34 cellular contexts compared by ENCODE assay signal in genomic region chr5:36359267-36359666, GRCh38. TPM values are rescaled to one million over a fixed set of nuclear protein-coding genes. Genes with fewer than 3 reads are reported as not detected.
DNase-seq lines count a peak whose midpoint lies in the region; ATAC-seq, FAIRE-seq and TF ChIP-seq lines count a peak whose summit lies in the region.
"Had no signal": no experiment of that assay in that cellular context is flagged by ENCODE, and none has a peak within 500 bp of the region (broad histone marks: within the 10 kb centered on the region; RNA-seq: fewer than 3 reads in every experiment).

No MANE protein-coding gene starts in this region.

- CTCF ChIA-PET in H1 (lab: Charles Lee; ENCODE audit: partially characterized antibody), result interaction anchor here (1.3 kb wide), 1 partner anchor 35 kb away, joined by 3 read pairs; no protein-coding TSS in a partner anchor
- CTCF ChIA-PET in activated CD4-positive, alpha-beta memory T cell treated with anti-CD3 and anti-CD28 coated beads for 36 hours (lab: Charles Lee), result no interaction called here

- no peaks in the 10 kb centered on the region for H3K36me3 ChIP-seq in BLaER1 treated with 17β-estradiol and CSF1 and Interleukin-3, amounts not matched to agents 10 nM and 100 nM
- H3K36me3 ChIP-seq in H1 (ENCODE audit: control insufficient read depth in 2 of 4, insufficient read depth in 4 of 4, low read length in 3 of 4), result no peaks in the 10 kb centered on the region
- H3K36me3 ChIP-seq: breast epithelium, colonic mucosa, esophagus muscularis mucosa, gastrocnemius medialis, left ventricle myocardium inferior had no signal

- peaks cover 0 to 10% (median 3%) of the 10 kb centered on the region in 11 experiments; a peak in 10 of 22 replicates for H3K9me3 ChIP-seq in BLaER1 treated with 17β-estradiol and CSF1 and Interleukin-3, amounts not matched to agents 10 nM and 100 nM (replicated peaks in 1 of 11)
- no peaks in the 10 kb centered on the region for H3K9me3 ChIP-seq in H1 (ENCODE audit: insufficient read depth in 2 of 2, low read depth in 1 of 2, low read length in 1 of 2)
- H3K9me3 ChIP-seq: breast epithelium, colonic mucosa, esophagus muscularis mucosa, gastrocnemius medialis, left ventricle myocardium inferior, psoas muscle had no signal

- DNase-seq in NCI-H226 (peak; percentile 12), H1 (ENCODE audit: low read depth in 1 of 2, low spot score in 2 of 2) (no peak), nephron progenitor cell (no peak)
- DNase-seq in stimulated activated effector memory CD8-positive, alpha-beta T cell treated with anti-CD3 and anti-CD28 coated beads, Interleukin-12 subunit alpha, Interleukin-12 subunit beta, amount 100 ng/mL, for 72 hours (ENCODE audit: low spot score in 2 of 2), result no peak
- no peak for DNase-seq in activated CD4-positive, alpha-beta memory T cell treated with anti-CD3 and anti-CD28 coated beads for 36 hours
- no peak for DNase-seq in stimulated activated naive CD4-positive, alpha-beta T cell (lab: John Stamatoyannopoulos, UW)
- DNase-seq: ACHN; activated CD4-positive, alpha-beta T cell treated with anti-CD3 and anti-CD28 coated beads for 1 hour; activated CD8-positive, alpha-beta memory T cell treated with anti-CD3 and anti-CD28 coated beads for 24 hours; activated gamma-delta T cell treated with Interleukin-2 at 50 U/mL for 16 hours; activated naive CD8-positive, alpha-beta T cell treated with anti-CD3 and anti-CD28 coated beads, Interleukin-2, amount 50 U/mL, for 24 hours; activated T-cell treated with anti-CD3 and anti-CD28 coated beads, Interleukin-2, amount 50 U/mL, for 1 hour; Calu3; colonic mucosa; effector memory CD4-positive, alpha-beta T cell; hippocampal formation; immature natural killer cell; left ventricle myocardium inferior; NCI-H1048; NCI-H1694 treated with DMSO at 0.1 percent for 48 hours; NCI-H526; RPMI8226; small intestine; stimulated activated CD4-positive, alpha-beta T cell treated with anti-CD3 and anti-CD28 coated beads, Interleukin-4, amount 100 ng/mL, for 24 hours; stimulated activated naive CD8-positive, alpha-beta T cell treated with anti-CD3 and anti-CD28 coated beads, Interleukin-15, Interleukin-2, amounts not matched to agents 100 U/mL and 50 U/mL, for 24 hours had no signal

- TF ChIP-seq POLR2A in H1 (IDR thresholded peaks at IDR 0.05; ENCODE audit: control extremely low read depth in 1 of 2, low read depth in 2 of 2, low read length in 2 of 2), result no peak

- no peak for FAIRE-seq in H1 (lab: Jason Lieb, UNC)
- FAIRE-seq: HTR-8/SVneo, small intestine had no signal

- no peak for TF ChIP-seq EP300 in H1 (IDR thresholded peaks at IDR 0.05; ENCODE audit: borderline replicate concordance in 1 of 2, low read depth in 2 of 2, low read length in 2 of 2)

- H3K9me3 Mint-ChIP-seq in nephron progenitor cell, result no peaks in the 10 kb centered on the region
- no peaks in the 10 kb centered on the region for H3K9me3 Mint-ChIP-seq in stimulated activated effector memory CD8-positive, alpha-beta T cell treated with anti-CD3 and anti-CD28 coated beads, Interleukin-12 subunit alpha, Interleukin-12 subunit beta, amount 100 ng/mL, for 72 hours
- H3K9me3 Mint-ChIP-seq in activated CD4-positive, alpha-beta memory T cell treated with anti-CD3 and anti-CD28 coated beads for 36 hours, result no peaks in the 10 kb centered on the region
- H3K9me3 Mint-ChIP-seq: activated naive CD8-positive, alpha-beta T cell treated with anti-CD3 and anti-CD28 coated beads, Interleukin-2, amount 50 U/mL, for 24 hours; immature natural killer cell; T-helper 1 cell treated with Interleukin-12 subunit alpha and Interleukin-12 subunit beta and Interleukin-4 antibody, amounts not matched to agents 30 μg/mL and 1 μg/mL, for 36 hours had no signal

- H2AK5ac ChIP-seq in H1 (ENCODE audit: low read depth, low read length), result no peak overlapping the region

- peak overlapping the region; percentile 16; the same call in 1 of the 2 replicates for H2AFZ ChIP-seq in H1 (ENCODE audit: low read length)

- no peak overlapping the region for H2BK5ac ChIP-seq in H1 (ENCODE audit: low read depth, low read length)

- H3K27me3 Mint-ChIP-seq in nephron progenitor cell (ENCODE audit: low read depth, poor library complexity), result no peaks in the 10 kb centered on the region
- no peaks in the 10 kb centered on the region for H3K27me3 Mint-ChIP-seq in activated CD4-positive, alpha-beta memory T cell treated with anti-CD3 and anti-CD28 coated beads for 36 hours
- H3K27me3 Mint-ChIP-seq: activated naive CD8-positive, alpha-beta T cell treated with anti-CD3 and anti-CD28 coated beads, Interleukin-2, amount 50 U/mL, for 24 hours had no signal

- H2BK15ac ChIP-seq in H1 (ENCODE audit: low read length), result no peak overlapping the region

- H3K27me3 ChIP-seq in BLaER1 treated with 17β-estradiol and CSF1 and Interleukin-3, amounts not matched to agents 10 nM and 100 nM, result no peaks in the 10 kb centered on the region
- H3K27me3 ChIP-seq in H1 (replicated peaks in 1 of 4; ENCODE audit: control insufficient read depth in 3 of 4, extremely low read depth in 1 of 4, insufficient read depth in 3 of 4, low read length in 3 of 4), result no peaks in the 10 kb centered on the region
- H3K27me3 ChIP-seq: breast epithelium, colonic mucosa, esophagus muscularis mucosa, gastrocnemius medialis had no signal

- ATAC-seq in stimulated activated effector memory CD8-positive, alpha-beta T cell treated with anti-CD3 and anti-CD28 coated beads, Interleukin-12 subunit alpha, Interleukin-12 subunit beta, amount 100 ng/mL, for 72 hours, result no peak
- no peak for ATAC-seq in HG03571 (IDR thresholded peaks at IDR 0.05; ENCODE audit: unreplicated experiment)
- ATAC-seq: activated naive CD8-positive, alpha-beta T cell treated with anti-CD3 and anti-CD28 coated beads, Interleukin-2, amount 50 U/mL, for 24 hours; gastrocnemius medialis; stimulated activated naive CD8-positive, alpha-beta T cell treated with anti-CD3 and anti-CD28 coated beads, Interleukin-15, Interleukin-2, amounts not matched to agents 100 U/mL and 50 U/mL, for 24 hours had no signal

- 86% methylated on average over 6 of the region's 6 CpGs; no CpG with 5 or more reads in 1 of the 2 experiments for WGBS in H1 (ENCODE audit: extremely low coverage in 1 of 2, insufficient coverage in 1 of 2, insufficient read length in 1 of 2, insufficient replicate concordance in 2 of 2, low coverage in 1 of 2, low lambda C conversion rate in 2 of 2, missing lambda C conversion rate in 1 of 2), 2 experiments

- no peak overlapping the region for H3K4me3 Mint-ChIP-seq in nephron progenitor cell
- H3K4me3 Mint-ChIP-seq in stimulated activated effector memory CD8-positive, alpha-beta T cell treated with anti-CD3 and anti-CD28 coated beads, Interleukin-12 subunit alpha, Interleukin-12 subunit beta, amount 100 ng/mL, for 72 hours, result no peak overlapping the region
- no peak overlapping the region for H3K4me3 Mint-ChIP-seq in activated CD4-positive, alpha-beta memory T cell treated with anti-CD3 and anti-CD28 coated beads for 36 hours
- H3K4me3 Mint-ChIP-seq: activated naive CD8-positive, alpha-beta T cell treated with anti-CD3 and anti-CD28 coated beads, Interleukin-2, amount 50 U/mL, for 24 hours; immature natural killer cell; T-helper 1 cell treated with Interleukin-12 subunit alpha and Interleukin-12 subunit beta and Interleukin-4 antibody, amounts not matched to agents 30 μg/mL and 1 μg/mL, for 36 hours had no signal

- no peak overlapping the region for H3K23ac ChIP-seq in H1 (ENCODE audit: insufficient read length)

- H2BK12ac ChIP-seq in H1 (ENCODE audit: low read depth, low read length), result no peak overlapping the region

- no peak overlapping the region for H3K4me3 ChIP-seq in BLaER1 treated with 17β-estradiol and CSF1 and Interleukin-3, amounts not matched to agents 10 nM and 100 nM
- no peak overlapping the region for H3K4me3 ChIP-seq in H1 (ENCODE audit: extremely low read depth in 1 of 4, insufficient read depth in 2 of 4, low read depth in 3 of 4, low read length in 4 of 4)
- H3K4me3 ChIP-seq: breast epithelium, colonic mucosa, esophagus muscularis mucosa, gastrocnemius medialis, left ventricle myocardium inferior, psoas muscle had no signal

- intact Hi-C loops in activated CD4-positive, alpha-beta memory T cell treated with anti-CD3 and anti-CD28 coated beads for 36 hours (cut with micrococcal nuclease), result no loop called here

- H3K18ac ChIP-seq in H1 (ENCODE audit: extremely low read depth, low read length), result no peak overlapping the region

- H3K23me2 ChIP-seq in H1 (ENCODE audit: low read depth, low read length), result no peaks in the 10 kb centered on the region

- H4K5ac ChIP-seq in H1 (ENCODE audit: insufficient read length, low read depth, low read length), result no peak overlapping the region

- POLR2A ChIA-PET in H1 (lab: Charles Lee; ENCODE audit: partially characterized antibody), result no interaction called here
- POLR2A ChIA-PET in activated CD4-positive, alpha-beta memory T cell treated with anti-CD3 and anti-CD28 coated beads for 36 hours (lab: Charles Lee), result no interaction called here

- H3K27ac Mint-ChIP-seq in nephron progenitor cell, result peak overlapping the region; percentile 69
- H3K27ac Mint-ChIP-seq in stimulated activated effector memory CD8-positive, alpha-beta T cell treated with anti-CD3 and anti-CD28 coated beads, Interleukin-12 subunit alpha, Interleukin-12 subunit beta, amount 100 ng/mL, for 72 hours, result no peak overlapping the region
- H3K27ac Mint-ChIP-seq in activated CD4-positive, alpha-beta memory T cell treated with anti-CD3 and anti-CD28 coated beads for 36 hours, result no peak overlapping the region
- H3K27ac Mint-ChIP-seq: activated naive CD8-positive, alpha-beta T cell treated with anti-CD3 and anti-CD28 coated beads, Interleukin-2, amount 50 U/mL, for 24 hours; immature natural killer cell; T-helper 1 cell treated with Interleukin-12 subunit alpha and Interleukin-12 subunit beta and Interleukin-4 antibody, amounts not matched to agents 30 μg/mL and 1 μg/mL, for 36 hours had no signal

- no peaks in the 10 kb centered on the region for H4K20me1 ChIP-seq in BLaER1 treated with 17β-estradiol and CSF1 and Interleukin-3, amounts not matched to agents 10 nM and 100 nM
- peaks cover 0 to 2% of the 10 kb centered on the region in 2 experiments for H4K20me1 ChIP-seq in H1 (replicated peaks in 1 of 2; ENCODE audit: control insufficient read depth in 1 of 2, insufficient read depth in 2 of 2, low read length in 2 of 2)

- no peaks in the 10 kb centered on the region for H3K36me3 Mint-ChIP-seq in nephron progenitor cell (ENCODE audit: low read depth)
- no peaks in the 10 kb centered on the region for H3K36me3 Mint-ChIP-seq in stimulated activated effector memory CD8-positive, alpha-beta T cell treated with anti-CD3 and anti-CD28 coated beads, Interleukin-12 subunit alpha, Interleukin-12 subunit beta, amount 100 ng/mL, for 72 hours
- H3K36me3 Mint-ChIP-seq in activated CD4-positive, alpha-beta memory T cell treated with anti-CD3 and anti-CD28 coated beads for 36 hours, result no peaks in the 10 kb centered on the region
- H3K36me3 Mint-ChIP-seq: immature natural killer cell had no signal

- H3K79me1 ChIP-seq in H1 (ENCODE audit: low read depth, low read length), result no peaks in the 10 kb centered on the region

- no peak overlapping the region for H4K8ac ChIP-seq in H1 (ENCODE audit: extremely low read depth, insufficient read depth, low read length)

- peak overlapping the region in 7 of 11 experiments; percentile 21 to 62 (median 47); a peak in 11 of 22 replicates for H3K4me2 ChIP-seq in BLaER1 treated with 17β-estradiol and CSF1 and Interleukin-3, amounts not matched to agents 10 nM and 100 nM
- H3K4me2 ChIP-seq in H1 (ENCODE audit: insufficient read depth in 1 of 2, low read depth in 2 of 2, low read length in 2 of 2), result no peak overlapping the region

- TF ChIP-seq RAD21 in H1 (IDR thresholded peaks at IDR 0.05 in 1 of 2, conservative IDR thresholded peaks at IDR 0.05 in 1 of 2; ENCODE audit: low read depth in 2 of 2, low read length in 2 of 2), result no peak

- H3K27ac ChIP-seq in BLaER1 treated with 17β-estradiol and CSF1 and Interleukin-3, amounts not matched to agents 10 nM and 100 nM, result no peak overlapping the region
- H3K27ac ChIP-seq in H1 (ENCODE audit: low read depth, low read length), result no peak overlapping the region
- H3K27ac ChIP-seq: breast epithelium, C4-2B, colonic mucosa, esophagus muscularis mucosa, gastrocnemius medialis, left ventricle myocardium inferior, psoas muscle had no signal

- no peak overlapping the region for H2BK20ac ChIP-seq in H1 (ENCODE audit: low read length)

- H3K79me2 ChIP-seq in H1 (ENCODE audit: control insufficient read depth in 1 of 2, insufficient read depth in 2 of 2, low read length in 2 of 2), result no peaks in the 10 kb centered on the region

- peaks cover 25% of the 10 kb centered on the region for H3K4me1 Mint-ChIP-seq in nephron progenitor cell
- no peaks in the 10 kb centered on the region for H3K4me1 Mint-ChIP-seq in stimulated activated effector memory CD8-positive, alpha-beta T cell treated with anti-CD3 and anti-CD28 coated beads, Interleukin-12 subunit alpha, Interleukin-12 subunit beta, amount 100 ng/mL, for 72 hours
- peaks cover 1% of the 10 kb centered on the region for H3K4me1 Mint-ChIP-seq in activated CD4-positive, alpha-beta memory T cell treated with anti-CD3 and anti-CD28 coated beads for 36 hours (ENCODE audit: low read depth)

- no peak overlapping the region for H4K91ac ChIP-seq in H1 (replicated peaks; ENCODE audit: insufficient read length, low read length)

- no peak overlapping the region for H3K14ac ChIP-seq in H1 (ENCODE audit: insufficient read length)

- no peak overlapping the region for H2BK120ac ChIP-seq in H1 (replicated peaks; ENCODE audit: low read depth, low read length)

- H3K4ac ChIP-seq in H1 (replicated peaks; ENCODE audit: insufficient read length, low read depth, low read length), result no peak overlapping the region

- H3K9ac ChIP-seq in BLaER1 treated with 17β-estradiol and CSF1 and Interleukin-3, amounts not matched to agents 10 nM and 100 nM, result no peak overlapping the region
- H3K9ac ChIP-seq in H1 (replicated peaks in 1 of 4; ENCODE audit: extremely low read depth in 1 of 4, low read depth in 3 of 4, low read length in 3 of 4), result no peak overlapping the region

- TF ChIP-seq CTCF in H1 (IDR thresholded peaks at IDR 0.05; ENCODE audit: control extremely low read depth in 1 of 3, insufficient read depth in 1 of 3, low read depth in 1 of 3, low read length in 3 of 3) (no peak), nephron progenitor cell (IDR thresholded peaks at IDR 0.05) (no peak)

- H3K56ac ChIP-seq in H1 (replicated peaks; ENCODE audit: insufficient read length, low read depth, low read length), result no peak overlapping the region

- peaks cover 29 to 72% (median 59%) of the 10 kb centered on the region in 10 experiments for H3K4me1 ChIP-seq in BLaER1 treated with 17β-estradiol and CSF1 and Interleukin-3, amounts not matched to agents 10 nM and 100 nM
- H3K4me1 ChIP-seq in H1 (replicated peaks in 1 of 4; ENCODE audit: control insufficient read depth in 3 of 4, insufficient read depth in 4 of 4, low read length in 3 of 4), result no peaks in the 10 kb centered on the region
- H3K4me1 ChIP-seq: breast epithelium, colonic mucosa, gastrocnemius medialis, psoas muscle had no signal

RNA-seq across cellular contexts. Expression of gene RANBP3L, which starts 57.6 kb away (rescaled TPM):
- total RNA-seq in H1 (2021; fragmentation: NEBNext Ultra II Directional; extraction: Animal tissue kit (Norgen Biotek cat#: 25700)), result not detected in 2 replicates
- polyA plus RNA-seq in H1 (2011; rRNA removed), result not detected in 2 replicates
- not detected for polyA plus RNA-seq in H1 (2011; cell fraction: cytosol; rRNA removed)
- not detected for polyA plus RNA-seq in H1 (2011; cell fraction: nucleus; rRNA removed)
- not detected in 4 replicates for polyA plus RNA-seq in H1 (2012, experiment 1 of 2)
- polyA plus RNA-seq in H1 (2012, experiment 2 of 2), result not detected
- polyA plus RNA-seq in H1 (2013, experiment 1 of 2), result not detected
- not detected for polyA plus RNA-seq in H1 (2013, experiment 2 of 2)
- polyA minus RNA-seq in H1 (2011; rRNA and poly(A)+ RNA removed), result not detected in 2 replicates
- not detected for polyA minus RNA-seq in H1 (2011; cell fraction: cytosol; rRNA and poly(A)+ RNA removed)
- polyA minus RNA-seq in H1 (2011; cell fraction: nucleus; rRNA and poly(A)+ RNA removed), result not detected
- not detected for total RNA-seq in activated CD4-positive, alpha-beta memory T cell treated with anti-CD3 and anti-CD28 coated beads for 36 hours
- total RNA-seq: Calu3 had no signal
- polyA plus RNA-seq: immature natural killer cell had no signal

Comparison
In these comparisons a context has a peak if more than half of its experiments do, and no peak if none do; other contexts are left out.
1. H3K4me2 ChIP-seq: peak in BLaER1 treated with 17β-estradiol and CSF1 and Interleukin-3, amounts not matched to agents 10 nM and 100 nM (7 of 11); none in H1 (0 of 2).